Comparison of ENCODE assay signal across 17 cellular contexts in genomic region chrX:100645106-100645505, GRCh38. TPM values are rescaled to one million over a fixed set of nuclear protein-coding genes. Genes with fewer than 3 reads are reported as not detected.
DNase-seq lines count a peak whose midpoint lies in the region; ATAC-seq and TF ChIP-seq lines count a peak whose summit lies in the region.
"Had no signal": no experiment of that assay in that cellular context is flagged by ENCODE, and none has a peak within 500 bp of the region (broad histone marks: within the 10 kb centered on the region; RNA-seq: fewer than 3 reads in every experiment).

No MANE protein-coding gene starts in this region.

- H3K4me1 ChIP-seq in right atrium auricular region (peaks cover 0 to 3% of the 10 kb centered on the region in 2 donors), uterus (no peaks in the 10 kb centered on the region)

- intact Hi-C loops in Right ventricle myocardium superior (cut with DNase I) (no loop called here), uterus (cut with DNase I; ENCODE audit: low total_unique reads) (no loop called here), sciatic nerve (cut with DNase I) (no loop called here)

- H3K27ac ChIP-seq in right atrium auricular region (peak overlapping the region; percentile 55 to 77), uterus (peak overlapping the region; percentile 80 to 82)

- H3K27me3 ChIP-seq in right atrium auricular region (no peaks in the 10 kb centered on the region), uterus (no peaks in the 10 kb centered on the region)

- TF ChIP-seq CTCF in right atrium auricular region (IDR thresholded peaks at IDR 0.05), result no peak
- TF ChIP-seq CTCF in choroid plexus epithelial cell (conservative IDR thresholded peaks at IDR 0.05; ENCODE audit: low read depth, low read length), result no peak
- no peak for TF ChIP-seq CTCF in uterus (IDR thresholded peaks at IDR 0.05)

- H3K36me3 ChIP-seq in right atrium auricular region (no peaks in the 10 kb centered on the region), uterus (no peaks in the 10 kb centered on the region)

- DNase-seq in right atrium auricular region (ENCODE audit: low spot score) (no peak), Right ventricle myocardium superior (no peak), choroid plexus epithelial cell (ENCODE audit: low read depth) (no peak), myocyte (ENCODE audit: low read depth) (peak; percentile 63), uterus (no peak), sciatic nerve (ENCODE audit: low spot score) (no peak), nucleus accumbens (lab: John Stamatoyannopoulos, UW) (no peak), A172 (ENCODE audit: low spot score) (no peak)
- DNase-seq: activated CD8-positive, alpha-beta T cell treated with anti-CD3 and anti-CD28 coated beads, Interleukin-2, amount 10 ng/mL, durations not matched to agents 7 days and 5 days; activated naive CD4-positive, alpha-beta T cell treated with anti-CD3 and anti-CD28 coated beads, Interleukin-2, amount 10 ng/mL, durations not matched to agents 7 days and 5 days; DMS79; KG1; NCI-H2029; NK-92 treated with Interleukin-12 subunit alpha and Interleukin-12 subunit beta, amount 100 ng/mL, for 24 hours; trophoblast cell had no signal

- ATAC-seq in Right ventricle myocardium superior (ENCODE audit: poor library complexity) (no peak), sciatic nerve (no peak)
- ATAC-seq: activated CD8-positive, alpha-beta T cell treated with anti-CD3 and anti-CD28 coated beads, Interleukin-2, amount 10 ng/mL, durations not matched to agents 7 days and 5 days had no signal

- H3K4me3 ChIP-seq in right atrium auricular region (peak overlapping the region; percentile 32 to 37), choroid plexus epithelial cell (ENCODE audit: low read depth, low read length) (peak overlapping the region; percentile 65), uterus (peak overlapping the region in 1 of 2 donors; percentile 12)

- no peak for TF ChIP-seq POLR2A in uterus (IDR thresholded peaks at IDR 0.05)

- H3K9me3 ChIP-seq in right atrium auricular region, result no peaks in the 10 kb centered on the region
- H3K9me3 ChIP-seq in uterus, result no peaks in the 10 kb centered on the region

RNA-seq across cellular contexts. Expression of gene SRPX2, which starts 1.1 kb away (rescaled TPM):
- 10 to 100 TPM; 14.9 to 15.3 TPM for total RNA-seq in right atrium auricular region
- 8.6 TPM for total RNA-seq in Right ventricle myocardium superior
- total RNA-seq in myocyte, result 42.1 and 67.7 TPM in 2 replicates
- polyA plus RNA-seq in myocyte (2012), result 31.6 TPM
- total RNA-seq in uterus, result 10 to 100 TPM in 2 of 4 donors, 1 to 10 TPM in 2; 7.4 to 23.8 (median 15.1) TPM
- total RNA-seq in sciatic nerve, result 36.7 TPM
- 0.22 and 1.3 TPM in 2 replicates for total RNA-seq in A172 (2014; rRNA removed; shearing (Covaris generic))
- total RNA-seq: activated CD8-positive, alpha-beta T cell treated with anti-CD3 and anti-CD28 coated beads, Interleukin-2, amount 10 ng/mL, durations not matched to agents 7 days and 5 days; mononuclear cell; T-helper 1 cell treated with Interleukin-12 subunit alpha and Interleukin-12 subunit beta and Interleukin-4 antibody, amounts not matched to agents 30 ng/mL and 1 ng/mL, for 36 hours had no signal

RNA-seq across cellular contexts. Expression of gene TSPAN6, which starts 8.5 kb away (rescaled TPM):
- total RNA-seq in right atrium auricular region (10 to 100 TPM in 1 of 2 donors, 1 to 10 TPM in 1; 7.5 to 12.0 TPM), Right ventricle myocardium superior (4.2 TPM), myocyte (28.2 and 29.2 TPM in 2 replicates), uterus (10 to 100 TPM; 22.3 to 74.8 (median 27.5) TPM), sciatic nerve (33.3 TPM)
- 21.9 TPM for polyA plus RNA-seq in myocyte (2012)
- total RNA-seq in A172 (2014; rRNA removed; shearing (Covaris generic)), result 0.48 TPM in 1 of 2 replicates, not detected in the other
- total RNA-seq: activated CD8-positive, alpha-beta T cell treated with anti-CD3 and anti-CD28 coated beads, Interleukin-2, amount 10 ng/mL, durations not matched to agents 7 days and 5 days; T-helper 1 cell treated with Interleukin-12 subunit alpha and Interleukin-12 subunit beta and Interleukin-4 antibody, amounts not matched to agents 30 ng/mL and 1 ng/mL, for 36 hours had no signal
